15 cellular contexts compared by ENCODE assay signal in genomic region chr1:196464545-196464944, GRCh38.
DNase-seq lines count a peak whose midpoint lies in the region; ATAC-seq and TF ChIP-seq lines count a peak whose summit lies in the region.
"Had no signal": no experiment of that assay in that cellular context is flagged by ENCODE, and none has a peak within 500 bp of the region (broad histone marks: within the 10 kb centered on the region; RNA-seq: fewer than 3 reads in every experiment).

No MANE protein-coding gene starts in this region.

- in situ Hi-C loops in brain microvascular endothelial cell (cut with HindIII; ENCODE audit: low pct_ligation_motif_present, low sequenced_read_pairs): no loop called here

- no peaks in the 10 kb centered on the region for H3K27me3 Mint-ChIP-seq in nephron progenitor cell (ENCODE audit: low read depth, poor library complexity)
- no peaks in the 10 kb centered on the region for H3K27me3 Mint-ChIP-seq in stimulated activated memory B cell treated with anti-CD40 and anti-IgM and Interleukin-4, amounts not matched to agents 10 μg/mL and 1 μg/mL and 100 μg/mL, for 72 hours
- H3K27me3 Mint-ChIP-seq: activated CD8-positive, alpha-beta memory T cell treated with anti-CD3 and anti-CD28 coated beads, Interleukin-2, amount 10 ng/mL, durations not matched to agents 7 days and 5 days; central memory CD8-positive, alpha-beta T cell had no signal

- H3K4me1 Mint-ChIP-seq in nephron progenitor cell: peaks cover 5% of the 10 kb centered on the region
- no peaks in the 10 kb centered on the region for H3K4me1 Mint-ChIP-seq in stimulated activated memory B cell treated with anti-CD40 and anti-IgM and Interleukin-4, amounts not matched to agents 10 μg/mL and 1 μg/mL and 100 μg/mL, for 72 hours
- H3K4me1 Mint-ChIP-seq: activated CD8-positive, alpha-beta memory T cell treated with anti-CD3 and anti-CD28 coated beads, Interleukin-2, amount 10 ng/mL, durations not matched to agents 7 days and 5 days; central memory CD8-positive, alpha-beta T cell had no signal

- H3K36me3 ChIP-seq in MG63 (no peaks in the 10 kb centered on the region), brain microvascular endothelial cell (replicated peaks) (no peaks in the 10 kb centered on the region)
- H3K36me3 ChIP-seq: neutrophil had no signal

- H3K27me3 ChIP-seq in MG63 (no peaks in the 10 kb centered on the region), brain microvascular endothelial cell (replicated peaks) (no peaks in the 10 kb centered on the region)
- H3K27me3 ChIP-seq: neutrophil had no signal

- H3K9me3 ChIP-seq in MG63: no peaks in the 10 kb centered on the region
- H3K9me3 ChIP-seq: neutrophil had no signal

- no peak overlapping the region for H3K27ac ChIP-seq in brain microvascular endothelial cell
- H3K27ac ChIP-seq: neutrophil had no signal

- no peaks in the 10 kb centered on the region for H3K9me3 Mint-ChIP-seq in nephron progenitor cell
- H3K9me3 Mint-ChIP-seq in stimulated activated memory B cell treated with anti-CD40 and anti-IgM and Interleukin-4, amounts not matched to agents 10 μg/mL and 1 μg/mL and 100 μg/mL, for 72 hours: no peaks in the 10 kb centered on the region
- H3K9me3 Mint-ChIP-seq: activated naive CD4-positive, alpha-beta T cell treated with anti-CD3 and anti-CD28 coated beads for 36 hours; central memory CD8-positive, alpha-beta T cell; WTC11 had no signal

- DNase-seq in EH (ENCODE audit: low read depth) (peak; percentile 78), MG63 (peak; percentile 53), brain microvascular endothelial cell (peak; percentile 14), nephron progenitor cell (peak; percentile 12), islet precursor cell (no peak), AML-193 (lab: John Stamatoyannopoulos, UW) (no peak)
- DNase-seq: activated CD8-positive, alpha-beta memory T cell treated with anti-CD3 and anti-CD28 coated beads, Interleukin-2, amount 10 ng/mL, durations not matched to agents 7 days and 5 days; activated naive CD4-positive, alpha-beta T cell treated with anti-CD3 and anti-CD28 coated beads for 36 hours; mammary epithelial cell; NCI-H2081 treated with DMSO at 0.1 percent for 48 hours; substantia nigra had no signal

- H3K36me3 Mint-ChIP-seq in nephron progenitor cell (ENCODE audit: low read depth): no peaks in the 10 kb centered on the region
- no peaks in the 10 kb centered on the region for H3K36me3 Mint-ChIP-seq in stimulated activated memory B cell treated with anti-CD40 and anti-IgM and Interleukin-4, amounts not matched to agents 10 μg/mL and 1 μg/mL and 100 μg/mL, for 72 hours
- H3K36me3 Mint-ChIP-seq: activated CD8-positive, alpha-beta memory T cell treated with anti-CD3 and anti-CD28 coated beads, Interleukin-2, amount 10 ng/mL, durations not matched to agents 7 days and 5 days; WTC11 had no signal

- H3K4me3 ChIP-seq in MG63 (no peak overlapping the region), brain microvascular endothelial cell (ENCODE audit: low read depth, low read length) (no peak overlapping the region)

- H3K4me3 Mint-ChIP-seq in nephron progenitor cell: no peak overlapping the region
- no peak overlapping the region for H3K4me3 Mint-ChIP-seq in stimulated activated memory B cell treated with anti-CD40 and anti-IgM and Interleukin-4, amounts not matched to agents 10 μg/mL and 1 μg/mL and 100 μg/mL, for 72 hours
- H3K4me3 Mint-ChIP-seq: activated CD8-positive, alpha-beta memory T cell treated with anti-CD3 and anti-CD28 coated beads, Interleukin-2, amount 10 ng/mL, durations not matched to agents 7 days and 5 days; activated naive CD4-positive, alpha-beta T cell treated with anti-CD3 and anti-CD28 coated beads for 36 hours; central memory CD8-positive, alpha-beta T cell; WTC11 had no signal

- ATAC-seq in stimulated activated memory B cell treated with anti-CD40 and anti-IgM and Interleukin-4, amounts not matched to agents 10 μg/mL and 1 μg/mL and 100 μg/mL, for 72 hours: no peak
- ATAC-seq: activated CD8-positive, alpha-beta memory T cell treated with anti-CD3 and anti-CD28 coated beads, Interleukin-2, amount 10 ng/mL, durations not matched to agents 7 days and 5 days; WTC11 had no signal

- H3K27ac Mint-ChIP-seq in nephron progenitor cell: no peak overlapping the region
- H3K27ac Mint-ChIP-seq in stimulated activated memory B cell treated with anti-CD40 and anti-IgM and Interleukin-4, amounts not matched to agents 10 μg/mL and 1 μg/mL and 100 μg/mL, for 72 hours: no peak overlapping the region
- H3K27ac Mint-ChIP-seq: activated CD8-positive, alpha-beta memory T cell treated with anti-CD3 and anti-CD28 coated beads, Interleukin-2, amount 10 ng/mL, durations not matched to agents 7 days and 5 days; activated naive CD4-positive, alpha-beta T cell treated with anti-CD3 and anti-CD28 coated beads for 36 hours; WTC11 had no signal

- no peak for TF ChIP-seq CTCF in brain microvascular endothelial cell (IDR thresholded peaks at IDR 0.05; ENCODE audit: low read depth, low read length, missing control alignments)
- TF ChIP-seq CTCF in nephron progenitor cell (IDR thresholded peaks at IDR 0.05): no peak

Comparison
In these comparisons a context has a peak if more than half of its experiments do, and no peak if none do; other contexts are left out.
1. DNase-seq: peak in EH (single experiment), MG63 (single experiment), brain microvascular endothelial cell (single experiment) and nephron progenitor cell (single experiment); none in islet precursor cell (single experiment) and AML-193 (0 of 2).